8 cellular contexts compared by ENCODE assay signal in genomic region chr19:18044825-18045304, GRCh38. TPM values are rescaled to one million over a fixed set of nuclear protein-coding genes. Genes with fewer than 3 reads are reported as not detected.
DNase-seq lines count a peak whose midpoint lies in the region; ATAC-seq and TF ChIP-seq lines count a peak whose summit lies in the region.

No MANE protein-coding gene starts in this region.

- peaks cover 10% of the 10 kb centered on the region; the same call in 1 of the 2 replicates for H3F3A ChIP-seq in OCI-LY1 (ENCODE audit: insufficient read depth, low read length)

- H3K27me3 ChIP-seq in OCI-LY1 (ENCODE audit: insufficient read depth, low read length) (no peaks in the 10 kb centered on the region), ovary (no peaks in the 10 kb centered on the region), testis (no peaks in the 10 kb centered on the region)

- 9 to 13% (median 13%) methylated on average over 12 of the region's 12 CpGs for WGBS in ovary, 3 donors
- 18 to 39% methylated on average over 5 to 12 of the region's 12 CpGs for WGBS in testis, 2 donors

- peak overlapping the region; percentile 52 for H3K4me3 ChIP-seq in OCI-LY1 (ENCODE audit: low read depth, low read length, poor library complexity, severe bottlenecking)
- peak overlapping the region; percentile 24 to 42 for H3K4me3 ChIP-seq in foreskin fibroblast (ENCODE audit: low read depth in 1 of 2, low read length in 2 of 2)
- peak overlapping the region; percentile 17 for H3K4me3 ChIP-seq in ovary
- peak overlapping the region; percentile 27 to 36 for H3K4me3 ChIP-seq in testis

- peak overlapping the region; percentile 75 for H3K27ac Mint-ChIP-seq in activated T-cell treated with anti-CD3 and anti-CD28 coated beads, Interleukin-2, amount 50 U/mL, for 24 hours

- peak overlapping the region; percentile 78 for H3K4me2 ChIP-seq in OCI-LY1 (ENCODE audit: low read length)

- peak overlapping the region; percentile 62 for H3K4me3 Mint-ChIP-seq in activated T-cell treated with anti-CD3 and anti-CD28 coated beads, Interleukin-2, amount 50 U/mL, for 24 hours

- no peak for TF ChIP-seq EP300 in ovary (IDR thresholded peaks at IDR 0.05)

- H3K27ac ChIP-seq in OCI-LY1 (ENCODE audit: low read depth, low read length, poor library complexity, severe bottlenecking) = peak overlapping the region; percentile 99
- no peak overlapping the region for H3K27ac ChIP-seq in ovary
- H3K27ac ChIP-seq in testis = peak overlapping the region; percentile 25 to 55

- H3K9ac ChIP-seq in OCI-LY1 (ENCODE audit: low read length) = peak overlapping the region; percentile 55

- H3K4me1 Mint-ChIP-seq in activated T-cell treated with anti-CD3 and anti-CD28 coated beads, Interleukin-2, amount 50 U/mL, for 24 hours (ENCODE audit: low read depth) = peaks cover 37% of the 10 kb centered on the region

- H2AFZ ChIP-seq in OCI-LY1 (ENCODE audit: low read length) = no peak overlapping the region

- ATAC-seq in GM19043 (IDR thresholded peaks at IDR 0.05; ENCODE audit: low read depth, unreplicated experiment) (peak; percentile 82), HG03342 (IDR thresholded peaks at IDR 0.05; ENCODE audit: unreplicated experiment) (peak; percentile 88)

- peaks cover 23% of the 10 kb centered on the region for H3K4me1 ChIP-seq in OCI-LY1 (ENCODE audit: insufficient read depth, low read length, severe bottlenecking)
- no peaks in the 10 kb centered on the region for H3K4me1 ChIP-seq in ovary (ENCODE audit: insufficient read depth)
- peaks cover 9% of the 10 kb centered on the region for H3K4me1 ChIP-seq in testis

- DNase-seq in Ammon's horn (ENCODE audit: low spot score) (peak; percentile 79), foreskin fibroblast (peak; percentile 53 to 79), ovary (peak in 3 of 5 donors; percentile 33 to 44 (median 43)), testis (peak; percentile 74)
- DNase-seq in activated T-cell treated with anti-CD3 and anti-CD28 coated beads, Interleukin-2, amount 50 U/mL, for 24 hours = peak; percentile 89

- peaks cover 5% of the 10 kb centered on the region for H3K9me3 Mint-ChIP-seq in activated T-cell treated with anti-CD3 and anti-CD28 coated beads, Interleukin-2, amount 50 U/mL, for 24 hours

- no peak for TF ChIP-seq CTCF in OCI-LY1 (IDR thresholded peaks at IDR 0.05; ENCODE audit: low read length)
- no peak for TF ChIP-seq CTCF in foreskin fibroblast (IDR thresholded peaks at IDR 0.05; ENCODE audit: low read depth, low read length)
- no peak for TF ChIP-seq CTCF in ovary (IDR thresholded peaks at IDR 0.05)
- TF ChIP-seq CTCF in testis (IDR thresholded peaks at IDR 0.05) = no peak

- no peak for TF ChIP-seq POLR2A in ovary (IDR thresholded peaks at IDR 0.05)
- no peak for TF ChIP-seq POLR2A in testis (IDR thresholded peaks at IDR 0.05)

- no peaks in the 10 kb centered on the region for H4K20me1 ChIP-seq in OCI-LY1 (ENCODE audit: insufficient read depth, low read length)

- H3K36me3 ChIP-seq in OCI-LY1 (ENCODE audit: insufficient read depth, low read length) (no peaks in the 10 kb centered on the region), ovary (no peaks in the 10 kb centered on the region), testis (ENCODE audit: low read depth, missing control alignments) (no peaks in the 10 kb centered on the region)

- no peaks in the 10 kb centered on the region for H3K36me3 Mint-ChIP-seq in activated T-cell treated with anti-CD3 and anti-CD28 coated beads, Interleukin-2, amount 50 U/mL, for 24 hours (ENCODE audit: low read depth)

- H3K27me3 Mint-ChIP-seq in activated T-cell treated with anti-CD3 and anti-CD28 coated beads, Interleukin-2, amount 50 U/mL, for 24 hours = no peaks in the 10 kb centered on the region

- 0 out of 2 replicates have a peak, but pooled peaks cover 4% of the 10 kb centered on the region for H3K9me3 ChIP-seq in OCI-LY1 (ENCODE audit: low read length)
- no peaks in the 10 kb centered on the region for H3K9me3 ChIP-seq in ovary
- H3K9me3 ChIP-seq in testis = no peaks in the 10 kb centered on the region

- intact Hi-C loops in ovary (cut with DNase I) (no loop called here), testis (cut with DNase I; ENCODE audit: low total_unique reads) (no loop called here)

- no peaks in the 10 kb centered on the region for H3K9me2 ChIP-seq in OCI-LY1 (ENCODE audit: low read depth, low read length)

- H3K79me2 ChIP-seq in OCI-LY1 (ENCODE audit: insufficient read depth, low read length) = no peaks in the 10 kb centered on the region

RNA-seq across cellular contexts. Expression of gene ARRDC2, which starts 36.9 kb away (rescaled TPM):
- total RNA-seq in ovary (10 to 100 TPM in 5 of 7 donors, 1 to 10 TPM in 2; 6.8 to 22.8 (median 12.2) TPM), testis (10 to 100 TPM; 13.0 to 15.3 TPM)
- polyA plus RNA-seq in ovary (10 to 100 TPM; 12.9 to 14.7 TPM), testis (ENCODE audit: insufficient read depth, low read depth, low replicate concordance) (10.3 TPM)

RNA-seq across cellular contexts. Expression of gene IL12RB1, which starts 41.9 kb away (rescaled TPM):
- under 1 TPM; 0.31 to 0.89 (median 0.57) TPM for total RNA-seq in ovary
- polyA plus RNA-seq in ovary = under 1 TPM; 0.22 to 0.70 TPM
- total RNA-seq in testis = 1 to 10 TPM in 1 of 2 donors, under 1 TPM in 1; 0.39 to 2.5 TPM
- polyA plus RNA-seq in testis (ENCODE audit: insufficient read depth, low read depth, low replicate concordance) = 1.8 TPM

RNA-seq across cellular contexts. Expression of gene MAST3, which starts 52.7 kb away (rescaled TPM):
- 10 to 100 TPM in 3 of 7 donors, 1 to 10 TPM in 4; 7.8 to 12.2 (median 9.9) TPM for total RNA-seq in ovary
- 1 to 10 TPM; 2.4 to 5.7 TPM for polyA plus RNA-seq in ovary
- total RNA-seq in testis = 10 to 100 TPM in 1 of 2 donors, 1 to 10 TPM in 1; 9.7 to 11.2 TPM
- 5.0 TPM for polyA plus RNA-seq in testis (ENCODE audit: insufficient read depth, low read depth, low replicate concordance)

Comparison
In these comparisons a context has a peak if more than half of its experiments do, and no peak if none do; other contexts are left out.
1. H3K27ac ChIP-seq: peak in OCI-LY1 (single experiment) and testis (2 of 2); none in ovary (0 of 2).
2. Peak in every context shown above with its lines, with median percentiles within 50 percentile points of each other: DNase-seq and H3K4me3 ChIP-seq.